13 cellular contexts compared by ENCODE assay signal in genomic region chr5:61163905-61164304, GRCh38. TPM values are rescaled to one million over a fixed set of nuclear protein-coding genes. Genes with fewer than 3 reads are reported as not detected.
DNase-seq lines count a peak whose midpoint lies in the region; ATAC-seq and TF ChIP-seq lines count a peak whose summit lies in the region.
"Had no signal": no experiment of that assay in that cellular context is flagged by ENCODE, and none has a peak within 500 bp of the region (broad histone marks: within the 10 kb centered on the region; RNA-seq: fewer than 3 reads in every experiment).

No MANE protein-coding gene starts in this region.

- peaks cover 33% of the 10 kb centered on the region for H3K4me1 Mint-ChIP-seq in activated T-cell treated with anti-CD3 and anti-CD28 coated beads, Interleukin-2, amount 50 U/mL, for 4 hours (ENCODE audit: low read depth)
- H3K4me1 Mint-ChIP-seq in progenitor cell of endocrine pancreas (ENCODE audit: low read depth) = peaks cover 37% of the 10 kb centered on the region

- peak overlapping the region; percentile 95; the same call in 1 of the 2 replicates for H3K4me3 ChIP-seq in OCI-LY3 (ENCODE audit: low read length)
- H3K4me3 ChIP-seq in foreskin fibroblast (ENCODE audit: low read depth in 1 of 2, low read length in 2 of 2) = peak overlapping the region; percentile 79 to 81
- H3K4me3 ChIP-seq: BLaER1 treated with 17β-estradiol and CSF1 and Interleukin-3, amounts not matched to agents 10 nM and 100 nM had no signal

- peaks cover 21% of the 10 kb centered on the region for H3K36me3 Mint-ChIP-seq in activated T-cell treated with anti-CD3 and anti-CD28 coated beads, Interleukin-2, amount 50 U/mL, for 4 hours (ENCODE audit: insufficient read depth)
- H3K36me3 Mint-ChIP-seq in progenitor cell of endocrine pancreas (ENCODE audit: insufficient read depth) = peaks cover 14% of the 10 kb centered on the region

- no peak for ATAC-seq in activated T-cell treated with anti-CD3 and anti-CD28 coated beads, Interleukin-2, amount 50 U/mL, for 4 hours
- ATAC-seq in GM19463 (IDR thresholded peaks at IDR 0.05; ENCODE audit: unreplicated experiment) = no peak
- ATAC-seq: upper lobe of right lung had no signal

- no peaks in the 10 kb centered on the region for H3K27me3 ChIP-seq in OCI-LY3 (ENCODE audit: low read depth, low read length)
- H3K27me3 ChIP-seq: BLaER1 treated with 17β-estradiol and CSF1 and Interleukin-3, amounts not matched to agents 10 nM and 100 nM; dorsolateral prefrontal cortex; upper lobe of right lung had no signal

- peak overlapping the region; percentile 81 for H3K4me2 ChIP-seq in OCI-LY3 (ENCODE audit: low read length)

- peaks cover 51% of the 10 kb centered on the region for H3K79me2 ChIP-seq in OCI-LY3 (ENCODE audit: low read length)

- no peaks in the 10 kb centered on the region for H4K20me1 ChIP-seq in OCI-LY3 (ENCODE audit: insufficient read depth, low read length)
- H4K20me1 ChIP-seq: BLaER1 treated with 17β-estradiol and CSF1 and Interleukin-3, amounts not matched to agents 10 nM and 100 nM had no signal

- H3K36me3 ChIP-seq in OCI-LY3 (replicated peaks; ENCODE audit: low read depth, low read length) = peaks cover 19% of the 10 kb centered on the region

- H3K9ac ChIP-seq in OCI-LY3 (ENCODE audit: low read length) = no peak overlapping the region
- H3K9ac ChIP-seq: BLaER1 treated with 17β-estradiol and CSF1 and Interleukin-3, amounts not matched to agents 10 nM and 100 nM had no signal

- TF ChIP-seq CTCF in OCI-LY3 (IDR thresholded peaks at IDR 0.05; ENCODE audit: low read depth, low read length) = no peak
- no peak for TF ChIP-seq CTCF in foreskin fibroblast (IDR thresholded peaks at IDR 0.05; ENCODE audit: low read depth, low read length)
- no peak for TF ChIP-seq CTCF in progenitor cell of endocrine pancreas (IDR thresholded peaks at IDR 0.05; ENCODE audit: unreplicated experiment)

- H3K27ac ChIP-seq in OCI-LY3 (ENCODE audit: low read length) = no peak overlapping the region

- H3K4me1 ChIP-seq in OCI-LY3 (ENCODE audit: low read length) = peaks cover 15% of the 10 kb centered on the region

- peak overlapping the region; percentile 98 for H3K4me3 Mint-ChIP-seq in activated T-cell treated with anti-CD3 and anti-CD28 coated beads, Interleukin-2, amount 50 U/mL, for 4 hours
- H3K4me3 Mint-ChIP-seq in progenitor cell of endocrine pancreas (ENCODE audit: low read depth) = peak overlapping the region; percentile 99

- no peak for DNase-seq in activated T-cell treated with anti-CD3 and anti-CD28 coated beads, Interleukin-2, amount 50 U/mL, for 4 hours
- DNase-seq in activated T-cell treated with anti-CD3 and anti-CD28 coated beads, Interleukin-2, amount 50 U/mL, for 1 hour = no peak
- DNase-seq in foreskin fibroblast (no peak), progenitor cell of endocrine pancreas (ENCODE audit: low spot score, unreplicated experiment) (no peak), midbrain (lab: John Stamatoyannopoulos, UW) (no peak), UCSD-AML1 (lab: John Stamatoyannopoulos, UW; ENCODE audit: unreplicated experiment) (no peak)
- DNase-seq: dorsolateral prefrontal cortex, NCI-H1417 treated with DMSO at 0.1 percent for 48 hours, upper lobe of right lung had no signal

- peaks cover 7% of the 10 kb centered on the region for H3K9me3 Mint-ChIP-seq in activated T-cell treated with anti-CD3 and anti-CD28 coated beads, Interleukin-2, amount 50 U/mL, for 4 hours
- no peaks in the 10 kb centered on the region for H3K9me3 Mint-ChIP-seq in progenitor cell of endocrine pancreas (ENCODE audit: low read depth)

- H2AFZ ChIP-seq in OCI-LY3 (ENCODE audit: low read depth, low read length) = no peak overlapping the region

- H3K27me3 Mint-ChIP-seq in activated T-cell treated with anti-CD3 and anti-CD28 coated beads, Interleukin-2, amount 50 U/mL, for 4 hours (ENCODE audit: low read depth) = no peaks in the 10 kb centered on the region
- no peaks in the 10 kb centered on the region for H3K27me3 Mint-ChIP-seq in progenitor cell of endocrine pancreas
- H3K27me3 Mint-ChIP-seq: activated naive CD4-positive, alpha-beta T cell treated with anti-CD3 and anti-CD28 coated beads, Interleukin-2, amount 50 U/mL, for 24 hours had no signal

- no peaks in the 10 kb centered on the region for H3K9me3 ChIP-seq in OCI-LY3 (ENCODE audit: insufficient read depth, low read length)
- H3K9me3 ChIP-seq: upper lobe of right lung had no signal

- peak overlapping the region; percentile 97 for H3K27ac Mint-ChIP-seq in progenitor cell of endocrine pancreas

RNA-seq across cellular contexts. Expression of gene SMIM15, which starts 1.6 kb away (rescaled TPM):
- total RNA-seq in activated T-cell treated with anti-CD3 and anti-CD28 coated beads, Interleukin-2, amount 50 U/mL, for 4 hours = 10 to 100 TPM; 79.8 to 86.6 (median 81.5) TPM
- total RNA-seq in progenitor cell of endocrine pancreas = 56.4 and 63.7 TPM in 2 replicates
